Comparison of ENCODE assay signal across 9 cellular contexts in the genomic region with DNA sequence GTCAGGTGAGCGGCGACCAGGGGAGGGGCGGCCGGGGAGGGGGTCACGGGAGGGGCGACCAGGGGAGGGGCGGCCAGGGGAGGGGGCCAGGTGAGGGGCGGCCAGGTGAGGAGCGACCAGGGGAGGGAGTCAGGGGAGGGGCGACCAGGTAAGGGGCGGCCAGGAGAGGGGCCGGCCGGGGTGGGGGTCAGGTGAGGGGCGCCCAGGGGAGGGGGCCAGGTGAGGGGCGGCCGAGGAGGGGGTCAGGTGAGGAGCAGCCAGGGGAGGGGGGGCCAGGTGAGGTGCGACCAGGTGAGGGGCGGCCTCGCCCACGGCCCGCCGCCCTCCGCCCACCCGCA. TPM values are rescaled to one million over a fixed set of nuclear protein-coding genes. Genes with fewer than 3 reads are reported as not detected.
A peak's percentile ranks its signal among the peaks of the same experiment; 100 is the strongest.
DNase-seq lines count a peak whose midpoint lies in the region; ATAC-seq and TF ChIP-seq lines count a peak whose summit lies in the region.
"Had no signal": no experiment of that assay in that cellular context is flagged by ENCODE, and none has a peak within 500 bp of the region (broad histone marks: within the 10 kb centered on the region; RNA-seq: fewer than 3 reads in every experiment).

No MANE protein-coding gene starts in this region.

- H3K27ac ChIP-seq in iPS-20b (ENCODE audit: low read length): no peak overlapping the region
- no peak overlapping the region for H3K27ac ChIP-seq in testis

- in situ Hi-C loops in astrocyte of the cerebellum (cut with HindIII; ENCODE audit: low sequenced_read_pairs): no loop called here

- TF ChIP-seq CTCF in HFF-Myc (IDR thresholded peaks at IDR 0.05; ENCODE audit: low read depth, low read length, missing control alignments): no peak
- no peak for TF ChIP-seq CTCF in astrocyte of the cerebellum (IDR thresholded peaks at IDR 0.05; ENCODE audit: low read depth, low read length, missing control alignments)
- TF ChIP-seq CTCF in testis (IDR thresholded peaks at IDR 0.05): no peak

- H3K9ac ChIP-seq in iPS-20b (ENCODE audit: low read depth, low read length): no peak overlapping the region

- H3K27me3 ChIP-seq in iPS-20b (ENCODE audit: insufficient read depth, low read length): no peaks in the 10 kb centered on the region
- no peaks in the 10 kb centered on the region for H3K27me3 ChIP-seq in testis

- H3K36me3 ChIP-seq in iPS-20b (ENCODE audit: insufficient read depth, low read depth, low read length) (peaks cover 14% of the 10 kb centered on the region), testis (ENCODE audit: low read depth, missing control alignments) (no peaks in the 10 kb centered on the region)

- ATAC-seq in GM21717 (IDR thresholded peaks at IDR 0.05; ENCODE audit: unreplicated experiment) (no peak), GM18868 (IDR thresholded peaks at IDR 0.05; ENCODE audit: unreplicated experiment) (no peak)

- intact Hi-C loops in testis (cut with DNase I; ENCODE audit: low total_unique reads): no loop called here

- H3K4me3 ChIP-seq in HFF-Myc (replicated peaks; ENCODE audit: low read depth, low read length) (peak overlapping the region; percentile 38), astrocyte of the cerebellum (ENCODE audit: low read depth, low read length) (peak overlapping the region; percentile 31), iPS-20b (ENCODE audit: low read length) (peak overlapping the region; percentile 44; the same call in 1 of the 2 replicates), testis (peak overlapping the region; percentile 50 to 51)

- no peak for TF ChIP-seq POLR2A in testis (IDR thresholded peaks at IDR 0.05)

- H3K4me1 ChIP-seq in iPS-20b (ENCODE audit: insufficient read depth, low read length): peaks cover 16% of the 10 kb centered on the region; the same call in 1 of the 2 replicates
- peaks cover 4% of the 10 kb centered on the region for H3K4me1 ChIP-seq in testis

- H3K9me3 ChIP-seq in iPS-20b (ENCODE audit: insufficient read depth, low read depth, low read length) (no peaks in the 10 kb centered on the region), testis (no peaks in the 10 kb centered on the region)

- 0 to 6% methylated on average over 2 to 17 of the region's 24 CpGs for WGBS in testis, 2 donors

- no peak for DNase-seq in HFF-Myc (ENCODE audit: extremely low read depth, low read depth)
- no peak for DNase-seq in astrocyte of the cerebellum (ENCODE audit: low read depth)
- no peak for DNase-seq in testis
- no peak for DNase-seq in activated CD4-positive, alpha-beta T cell treated with anti-CD3 and anti-CD28 coated beads for 4 hours
- no peak for DNase-seq in dermis blood vessel endothelial cell
- DNase-seq: cerebellar nuclear complex had no signal

RNA-seq across cellular contexts. Expression of a gene that starts 0.4 kb away (rescaled TPM):
- total RNA-seq in testis (10 to 100 TPM; 60.4 to 72.2 TPM), dermis blood vessel endothelial cell (2.4 and 6.0 TPM in 2 replicates)
- polyA plus RNA-seq in testis (ENCODE audit: insufficient read depth, low read depth, low replicate concordance): 127 TPM
